ENCODE assay signal across 17 cellular contexts in the genomic region with DNA sequence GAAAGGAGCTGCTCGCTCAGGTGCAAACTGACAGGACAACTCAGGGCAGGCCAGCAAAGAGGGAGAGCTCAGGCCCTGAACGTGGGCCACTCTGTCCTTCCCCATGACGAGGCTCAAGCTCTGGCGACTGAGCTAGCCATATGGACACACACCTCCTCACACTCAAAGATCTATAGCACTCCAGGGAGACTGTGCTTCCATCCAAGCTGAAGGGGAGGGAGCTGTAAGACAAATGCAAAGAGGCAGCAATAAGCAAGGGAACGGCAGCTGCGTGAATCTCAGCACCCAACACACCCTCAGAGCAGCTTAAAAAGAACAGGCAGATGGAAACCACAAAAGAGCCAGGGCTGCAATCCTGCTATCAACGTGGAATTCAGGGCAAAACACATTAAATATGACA. TPM values are rescaled to one million over a fixed set of nuclear protein-coding genes. Genes with fewer than 3 reads are reported as not detected.
DNase-seq lines count a peak whose midpoint lies in the region; ATAC-seq and TF ChIP-seq lines count a peak whose summit lies in the region.
"Had no signal": no experiment of that assay in that cellular context is flagged by ENCODE, and none has a peak within 500 bp of the region (broad histone marks: within the 10 kb centered on the region; RNA-seq: fewer than 3 reads in every experiment).

No MANE protein-coding gene starts in this region.

- H3K4me3 Mint-ChIP-seq in chondrocyte (ENCODE audit: unreplicated experiment), result no peak overlapping the region
- no peak overlapping the region for H3K4me3 Mint-ChIP-seq in neural crest cell
- H3K4me3 Mint-ChIP-seq in mesothelial cell of epicardium, result no peak overlapping the region
- H3K4me3 Mint-ChIP-seq: IgD-negative memory B cell had no signal

- H3K27me3 ChIP-seq in H7 (ENCODE audit: control insufficient read depth, insufficient read depth, low read length), result no peaks in the 10 kb centered on the region

- H3K36me3 Mint-ChIP-seq in chondrocyte (ENCODE audit: low read depth), result peaks cover 27% of the 10 kb centered on the region
- peaks cover 5% of the 10 kb centered on the region for H3K36me3 Mint-ChIP-seq in neural crest cell (ENCODE audit: low read depth)
- H3K36me3 Mint-ChIP-seq in mesothelial cell of epicardium, result peaks cover 31% of the 10 kb centered on the region

- H3K4me1 Mint-ChIP-seq in chondrocyte (ENCODE audit: low read depth) (peaks cover 6% of the 10 kb centered on the region), neural crest cell (no peaks in the 10 kb centered on the region), mesothelial cell of epicardium (no peaks in the 10 kb centered on the region)
- H3K4me1 Mint-ChIP-seq: IgD-negative memory B cell had no signal

- H3K9me3 Mint-ChIP-seq in chondrocyte (ENCODE audit: low read depth) (no peaks in the 10 kb centered on the region), neural crest cell (no peaks in the 10 kb centered on the region), mesothelial cell of epicardium (no peaks in the 10 kb centered on the region)
- H3K9me3 Mint-ChIP-seq: IgD-negative memory B cell had no signal

- no peak overlapping the region for H3K4me3 ChIP-seq in H7 (ENCODE audit: insufficient read depth, low read depth, low read length)
- H3K4me3 ChIP-seq: PC-9 had no signal

- H3K36me3 ChIP-seq in H7 (replicated peaks; ENCODE audit: control insufficient read depth, insufficient read depth, low read length), result peaks cover 6% of the 10 kb centered on the region

- no peak overlapping the region for H3K27ac Mint-ChIP-seq in chondrocyte (ENCODE audit: unreplicated experiment)
- H3K27ac Mint-ChIP-seq in neural crest cell (ENCODE audit: unreplicated experiment), result peak overlapping the region; percentile 92
- H3K27ac Mint-ChIP-seq in mesothelial cell of epicardium, result no peak overlapping the region

- no peaks in the 10 kb centered on the region for H3K27me3 Mint-ChIP-seq in chondrocyte (ENCODE audit: low read depth)
- H3K27me3 Mint-ChIP-seq in neural crest cell (ENCODE audit: low read depth), result no peaks in the 10 kb centered on the region
- no peaks in the 10 kb centered on the region for H3K27me3 Mint-ChIP-seq in mesothelial cell of epicardium (ENCODE audit: low read depth)
- H3K27me3 Mint-ChIP-seq: IgD-negative memory B cell had no signal

- ATAC-seq in GM21447 (IDR thresholded peaks at IDR 0.05; ENCODE audit: unreplicated experiment), result no peak

- TF ChIP-seq CTCF in chondrocyte (IDR thresholded peaks at IDR 0.05) (no peak), neural crest cell (conservative IDR thresholded peaks at IDR 0.05) (no peak), mesothelial cell of epicardium (IDR thresholded peaks at IDR 0.05; ENCODE audit: unreplicated experiment) (no peak)

- DNase-seq in Ammon's horn (ENCODE audit: low spot score), result peak; percentile 57
- peak; percentile 12 for DNase-seq in H7
- DNase-seq in chondrocyte (ENCODE audit: low spot score), result peak; percentile 46
- no peak for DNase-seq in neural crest cell (ENCODE audit: low read depth, low spot score)
- DNase-seq in mesothelial cell of epicardium (ENCODE audit: low spot score in 2 of 2, unreplicated experiment in 2 of 2), result no peak
- no peak for DNase-seq in HPDE6-E6E7 (ENCODE audit: extremely low spot score)
- DNase-seq: Caco-2, DMS153, Kasumi-1, MM.1S, NCI-H1105, NCI-H1694, NCI-H2107, NCI-H2227 treated with DMSO at 0.1 percent for 48 hours, PC-9 had no signal

RNA-seq across cellular contexts. Expression of gene NUDT16L1, which starts 13.5 kb away (rescaled TPM):
- 43.9 and 50.5 TPM in 2 replicates for total RNA-seq in H7 (2014; rRNA removed; shearing (Covaris generic))
- total RNA-seq in chondrocyte, result 20.4 to 27.4 TPM (median 22.9 TPM) in 3 replicates
- total RNA-seq in neural crest cell, result 36.8 and 37.8 TPM in 2 replicates
- total RNA-seq in mesothelial cell of epicardium, result 28.4 to 33.0 TPM (median 31.1 TPM) in 3 replicates

RNA-seq across cellular contexts. Expression of gene ANKS3, which starts 27.2 kb away (rescaled TPM):
- 19.5 and 21.8 TPM in 2 replicates for total RNA-seq in H7 (2014; rRNA removed; shearing (Covaris generic))
- total RNA-seq in chondrocyte (21.8 to 30.6 TPM (median 24.9 TPM) in 3 replicates), neural crest cell (32.0 and 35.5 TPM in 2 replicates), mesothelial cell of epicardium (42.5 to 46.6 TPM (median 45.8 TPM) in 3 replicates)

RNA-seq across cellular contexts. Expression of gene DNAAF8, which starts 27.5 kb away (rescaled TPM):
- 1.1 TPM in 1 of 2 replicates, not detected in the other for total RNA-seq in H7 (2014; rRNA removed; shearing (Covaris generic))
- 2.0 to 2.6 TPM (median 2.2 TPM) in 3 replicates for total RNA-seq in chondrocyte
- 0.68 and 0.96 TPM in 2 replicates for total RNA-seq in neural crest cell
- total RNA-seq in mesothelial cell of epicardium, result 0.45 to 0.84 TPM (median 0.49 TPM) in 3 replicates

Comparison
In these comparisons a context has a peak if more than half of its experiments do, and no peak if none do; other contexts are left out.
1. DNase-seq: peak in Ammon's horn (single experiment), H7 (single experiment) and chondrocyte (single experiment); none in neural crest cell (single experiment), mesothelial cell of epicardium (0 of 2) and HPDE6-E6E7 (single experiment).